ENCODE assay signal across 9 cellular contexts in genomic region chr16:567362-568256, GRCh38. TPM values are rescaled to one million over a fixed set of nuclear protein-coding genes. Genes with fewer than 3 reads are reported as not detected.
A peak's percentile ranks its signal among the peaks of the same experiment; 100 is the strongest.
DNase-seq lines count a peak whose midpoint lies in the region; ATAC-seq and TF ChIP-seq lines count a peak whose summit lies in the region.
"Had no signal": no experiment of that assay in that cellular context is flagged by ENCODE, and none has a peak within 500 bp of the region (broad histone marks: within the 10 kb centered on the region; RNA-seq: fewer than 3 reads in every experiment).

No MANE protein-coding gene starts in this region.

- H3K9ac ChIP-seq in mucosa of stomach (ENCODE audit: low read length): peak overlapping the region; percentile 59

- no peak overlapping the region for H3K4me3 Mint-ChIP-seq in MCF 10A (ENCODE audit: unreplicated experiment)
- H3K4me3 Mint-ChIP-seq in activated T-helper 1 cell treated with anti-CD3 and anti-CD28 coated beads, Interleukin-12 subunit alpha, Interleukin-12 subunit beta, Interleukin-2, Interleukin-4 antibody, amounts not matched to agents 30 ng/mL and 10 ng/mL and 1 ng/mL, durations not matched to agents 14 hours and 24 hours and 36 hours: peak overlapping the region; percentile 64

- TF ChIP-seq POLR2A in breast epithelium (IDR thresholded peaks at IDR 0.05) (no peak), upper lobe of left lung (IDR thresholded peaks at IDR 0.05) (no peak)

- no peaks in the 10 kb centered on the region for H3K9me3 Mint-ChIP-seq in MCF 10A (ENCODE audit: unreplicated experiment)
- H3K9me3 Mint-ChIP-seq in activated T-helper 1 cell treated with anti-CD3 and anti-CD28 coated beads, Interleukin-12 subunit alpha, Interleukin-12 subunit beta, Interleukin-2, Interleukin-4 antibody, amounts not matched to agents 30 ng/mL and 10 ng/mL and 1 ng/mL, durations not matched to agents 14 hours and 24 hours and 36 hours: no peaks in the 10 kb centered on the region

- WGBS in upper lobe of left lung, 2 donors: 94 to 95% methylated on average over 13 to 22 of the region's 35 CpGs

- peak overlapping the region; percentile 10 to 62 (median 37) for H3K4me3 ChIP-seq in breast epithelium
- H3K4me3 ChIP-seq in mucosa of stomach (ENCODE audit: low read length): no peak overlapping the region
- peak overlapping the region in 3 of 4 donors; percentile 24 to 45 (median 44) for H3K4me3 ChIP-seq in upper lobe of left lung

- H3K27ac Mint-ChIP-seq in MCF 10A (ENCODE audit: low read depth, unreplicated experiment): no peak overlapping the region
- H3K27ac Mint-ChIP-seq in activated T-helper 1 cell treated with anti-CD3 and anti-CD28 coated beads, Interleukin-12 subunit alpha, Interleukin-12 subunit beta, Interleukin-2, Interleukin-4 antibody, amounts not matched to agents 30 ng/mL and 10 ng/mL and 1 ng/mL, durations not matched to agents 14 hours and 24 hours and 36 hours: peak overlapping the region; percentile 83

- peaks cover 24 to 30% of the 10 kb centered on the region in 2 donors for H3K4me1 ChIP-seq in breast epithelium
- peaks cover 47% of the 10 kb centered on the region for H3K4me1 ChIP-seq in mucosa of stomach (ENCODE audit: control insufficient read depth, insufficient read depth, low read length)
- peaks cover 32 to 60% (median 37%) of the 10 kb centered on the region in 4 donors for H3K4me1 ChIP-seq in upper lobe of left lung

- no peak for DNase-seq in breast epithelium (ENCODE audit: low spot score in 2 of 2)
- DNase-seq in MCF 10A (ENCODE audit: unreplicated experiment): no peak
- DNase-seq in activated T-helper 1 cell treated with anti-CD3 and anti-CD28 coated beads, Interleukin-12 subunit alpha, Interleukin-12 subunit beta, Interleukin-2, Interleukin-4 antibody, amounts not matched to agents 30 ng/mL and 10 ng/mL and 1 ng/mL, durations not matched to agents 14 hours and 24 hours and 36 hours (ENCODE audit: low spot score): no peak
- DNase-seq in upper lobe of left lung: peak in 1 of 2 donors; percentile 79
- DNase-seq in LoVo (ENCODE audit: low spot score): no peak
- DNase-seq in SKM-1 (lab: John Stamatoyannopoulos, UW; ENCODE audit: unreplicated experiment): no peak
- DNase-seq in HK-2 (ENCODE audit: unreplicated experiment): no peak
- DNase-seq: NCI-H2029 treated with DMSO at 0.1 percent for 48 hours had no signal

- no peak for TF ChIP-seq EP300 in upper lobe of left lung (IDR thresholded peaks at IDR 0.05)

- CTCF ChIA-PET in MCF 10A (lab: Yijun Ruan, JAX): no interaction called here

- H3K27ac ChIP-seq in breast epithelium (peak overlapping the region; percentile 61 to 92), upper lobe of left lung (peak overlapping the region in 3 of 4 donors; percentile 63 to 69 (median 67))

- H3K27me3 ChIP-seq in breast epithelium (peaks cover 0 to 5% of the 10 kb centered on the region in 2 donors), mucosa of stomach (ENCODE audit: control insufficient read depth, insufficient read depth, low read length) (peaks cover 5% of the 10 kb centered on the region), upper lobe of left lung (no peaks in the 10 kb centered on the region)

- ATAC-seq in upper lobe of left lung (ENCODE audit: low FRiP score in 2 of 2): no peak

- H3K27me3 Mint-ChIP-seq in MCF 10A (ENCODE audit: insufficient read depth, unreplicated experiment): no peaks in the 10 kb centered on the region
- H3K27me3 Mint-ChIP-seq in activated T-helper 1 cell treated with anti-CD3 and anti-CD28 coated beads, Interleukin-12 subunit alpha, Interleukin-12 subunit beta, Interleukin-2, Interleukin-4 antibody, amounts not matched to agents 30 ng/mL and 10 ng/mL and 1 ng/mL, durations not matched to agents 14 hours and 24 hours and 36 hours (ENCODE audit: insufficient read depth): no peaks in the 10 kb centered on the region

- TF ChIP-seq CTCF in breast epithelium (IDR thresholded peaks at IDR 0.05) (no peak), MCF 10A (IDR thresholded peaks at IDR 0.05; ENCODE audit: unreplicated experiment) (no peak), upper lobe of left lung (IDR thresholded peaks at IDR 0.05) (no peak)

- peaks cover 8% of the 10 kb centered on the region for H3K4me1 Mint-ChIP-seq in MCF 10A (ENCODE audit: insufficient read depth, unreplicated experiment)
- H3K4me1 Mint-ChIP-seq in activated T-helper 1 cell treated with anti-CD3 and anti-CD28 coated beads, Interleukin-12 subunit alpha, Interleukin-12 subunit beta, Interleukin-2, Interleukin-4 antibody, amounts not matched to agents 30 ng/mL and 10 ng/mL and 1 ng/mL, durations not matched to agents 14 hours and 24 hours and 36 hours (ENCODE audit: low read depth): peaks cover 32% of the 10 kb centered on the region

- intact Hi-C loops in breast epithelium (cut with DNase I; ENCODE audit: low total_unique reads): no loop called here
- intact Hi-C loops in MCF 10A (cut with micrococcal nuclease): no loop called here
- intact Hi-C loops in activated T-helper 1 cell treated with anti-CD3 and anti-CD28 coated beads, Interleukin-12 subunit alpha, Interleukin-12 subunit beta, Interleukin-2, Interleukin-4 antibody, amounts not matched to agents 30 ng/mL and 10 ng/mL and 1 ng/mL, durations not matched to agents 14 hours and 24 hours and 36 hours (cut with micrococcal nuclease): loop anchor here (2.0 kb wide), 1 partner anchor 69 kb away; the partner anchor contains the start of gene METTL26

- no peaks in the 10 kb centered on the region for H3K36me3 Mint-ChIP-seq in MCF 10A (ENCODE audit: insufficient read depth, unreplicated experiment)
- H3K36me3 Mint-ChIP-seq in activated T-helper 1 cell treated with anti-CD3 and anti-CD28 coated beads, Interleukin-12 subunit alpha, Interleukin-12 subunit beta, Interleukin-2, Interleukin-4 antibody, amounts not matched to agents 30 ng/mL and 10 ng/mL and 1 ng/mL, durations not matched to agents 14 hours and 24 hours and 36 hours (ENCODE audit: low read depth): no peaks in the 10 kb centered on the region

- no TSS peak for BruUV-seq in MCF 10A (replicated peaks; lab: Mats Ljungman, UMichigan)

- POLR2A ChIA-PET in MCF 10A (lab: Yijun Ruan, JAX): interaction anchor here (2.3 kb wide), 1 partner anchor 41 kb away, joined by 17 read pairs; the partner anchor contains the start of gene CAPN15

- no peaks in the 10 kb centered on the region for H3K9me3 ChIP-seq in breast epithelium
- H3K9me3 ChIP-seq in mucosa of stomach (ENCODE audit: control insufficient read depth, low read length): no peaks in the 10 kb centered on the region
- no peaks in the 10 kb centered on the region for H3K9me3 ChIP-seq in upper lobe of left lung

- H3K36me3 ChIP-seq in breast epithelium: no peaks in the 10 kb centered on the region
- H3K36me3 ChIP-seq in mucosa of stomach (ENCODE audit: control insufficient read depth, insufficient read depth, low read length): no peaks in the 10 kb centered on the region
- no peaks in the 10 kb centered on the region for H3K36me3 ChIP-seq in upper lobe of left lung

RNA-seq across cellular contexts. Expression of gene NHLRC4, which starts 0.8 kb away (rescaled TPM):
- total RNA-seq in breast epithelium (1 to 10 TPM in 1 of 3 donors, under 1 TPM in 2; 0.32 to 1.9 (median 0.66) TPM), MCF 10A (2022) (not detected in 2 replicates), upper lobe of left lung (1 to 10 TPM; 1.2 to 7.8 (median 3.3) TPM)
- 1.0 and 1.2 TPM in 2 replicates for total RNA-seq in activated T-helper 1 cell treated with anti-CD3 and anti-CD28 coated beads, Interleukin-12 subunit alpha, Interleukin-12 subunit beta, Interleukin-2, Interleukin-4 antibody, amounts not matched to agents 30 ng/mL and 10 ng/mL and 1 ng/mL, durations not matched to agents 14 hours and 24 hours and 36 hours

RNA-seq across cellular contexts. Expression of gene PIGQ, which starts 2.2 kb away (rescaled TPM):
- total RNA-seq in breast epithelium (10 to 100 TPM; 22.2 to 36.1 (median 31.9) TPM), MCF 10A (2022) (45.6 and 47.4 TPM in 2 replicates), upper lobe of left lung (100 to 1,000 TPM in 2 of 6 donors, 10 to 100 TPM in 4; 42.7 to 153 (median 79.6) TPM)
- total RNA-seq in activated T-helper 1 cell treated with anti-CD3 and anti-CD28 coated beads, Interleukin-12 subunit alpha, Interleukin-12 subunit beta, Interleukin-2, Interleukin-4 antibody, amounts not matched to agents 30 ng/mL and 10 ng/mL and 1 ng/mL, durations not matched to agents 14 hours and 24 hours and 36 hours: 50.1 and 52.6 TPM in 2 replicates

RNA-seq across cellular contexts. Expression of gene PRR35, which starts 7.4 kb away (rescaled TPM):
- total RNA-seq in breast epithelium: not detected
- total RNA-seq in MCF 10A (2022): not detected in 2 replicates
- not detected in 2 replicates for total RNA-seq in activated T-helper 1 cell treated with anti-CD3 and anti-CD28 coated beads, Interleukin-12 subunit alpha, Interleukin-12 subunit beta, Interleukin-2, Interleukin-4 antibody, amounts not matched to agents 30 ng/mL and 10 ng/mL and 1 ng/mL, durations not matched to agents 14 hours and 24 hours and 36 hours
- total RNA-seq in upper lobe of left lung: not detected

RNA-seq across cellular contexts. Expression of gene RAB40C, which starts 22.3 kb away (rescaled TPM):
- total RNA-seq in breast epithelium (10 to 100 TPM; 17.6 to 29.1 (median 20.6) TPM), MCF 10A (2022) (17.1 and 17.7 TPM in 2 replicates), upper lobe of left lung (100 to 1,000 TPM in 1 of 6 donors, 10 to 100 TPM in 5; 40.5 to 101 (median 61.5) TPM)
- 14.0 and 15.2 TPM in 2 replicates for total RNA-seq in activated T-helper 1 cell treated with anti-CD3 and anti-CD28 coated beads, Interleukin-12 subunit alpha, Interleukin-12 subunit beta, Interleukin-2, Interleukin-4 antibody, amounts not matched to agents 30 ng/mL and 10 ng/mL and 1 ng/mL, durations not matched to agents 14 hours and 24 hours and 36 hours

RNA-seq across cellular contexts. Expression of gene CAPN15, which starts 40.1 kb away (rescaled TPM):
- total RNA-seq in breast epithelium: 10 to 100 TPM; 15.4 to 27.2 (median 15.5) TPM
- total RNA-seq in MCF 10A (2022): 68.2 and 81.1 TPM in 2 replicates
- 122 and 124 TPM in 2 replicates for total RNA-seq in activated T-helper 1 cell treated with anti-CD3 and anti-CD28 coated beads, Interleukin-12 subunit alpha, Interleukin-12 subunit beta, Interleukin-2, Interleukin-4 antibody, amounts not matched to agents 30 ng/mL and 10 ng/mL and 1 ng/mL, durations not matched to agents 14 hours and 24 hours and 36 hours
- 10 to 100 TPM; 27.3 to 84.5 (median 66.1) TPM for total RNA-seq in upper lobe of left lung
